Comparison of ENCODE assay signal across 16 cellular contexts in the genomic region with DNA sequence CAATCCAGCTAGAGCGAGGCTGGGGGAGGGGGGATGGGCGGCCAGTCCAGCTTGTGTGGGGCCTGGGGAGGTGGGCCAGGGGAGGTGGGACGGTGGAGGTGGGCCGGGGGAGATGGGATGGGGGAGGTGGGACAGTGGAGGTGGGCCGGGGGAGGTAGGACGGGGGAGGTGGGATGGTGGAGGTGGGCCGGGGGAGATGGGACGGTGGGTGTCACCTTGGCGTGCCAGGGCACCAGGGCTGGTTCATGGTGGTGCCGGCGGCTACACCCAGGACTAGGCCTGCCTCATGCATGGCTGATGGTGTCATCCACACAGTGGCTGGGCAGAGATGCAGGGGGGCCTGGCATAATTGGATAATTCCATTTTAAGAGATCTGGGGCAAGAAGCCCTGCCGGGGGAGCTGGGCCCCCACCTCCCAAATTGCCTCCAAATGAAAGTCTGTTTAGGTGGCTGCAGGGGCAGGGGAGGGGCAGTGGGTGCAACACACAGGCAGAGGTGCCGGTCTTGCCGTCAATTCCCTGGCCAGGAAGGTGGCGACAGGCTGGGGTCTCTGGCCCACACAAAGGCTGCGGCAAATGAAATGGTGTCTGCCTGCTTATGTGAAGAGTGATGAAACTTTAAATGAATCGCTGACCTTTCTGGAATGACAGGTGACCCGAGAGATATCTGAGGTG.
DNase-seq lines count a peak whose midpoint lies in the region; ATAC-seq and TF ChIP-seq lines count a peak whose summit lies in the region.
"Had no signal": no experiment of that assay in that cellular context is flagged by ENCODE, and none has a peak within 500 bp of the region (broad histone marks: within the 10 kb centered on the region; RNA-seq: fewer than 3 reads in every experiment).

No MANE protein-coding gene starts in this region.

- H3K27ac Mint-ChIP-seq in natural killer cell treated with Interleukin-12 subunit alpha and Interleukin-12 subunit beta and Interleukin-15 and Interleukin-18, amount 100 ng/mL, for 72 hours, result no peak overlapping the region
- no peak overlapping the region for H3K27ac Mint-ChIP-seq in natural killer cell
- peak overlapping the region; percentile 64 for H3K27ac Mint-ChIP-seq in neural progenitor cell

- TF ChIP-seq CTCF in natural killer cell (IDR thresholded peaks at IDR 0.05) (no peak), neural progenitor cell (IDR thresholded peaks at IDR 0.05) (no peak)

- H3K79me2 ChIP-seq in neural progenitor cell (ENCODE audit: low read depth), result no peaks in the 10 kb centered on the region

- H3K36me3 Mint-ChIP-seq in natural killer cell treated with Interleukin-12 subunit alpha and Interleukin-12 subunit beta and Interleukin-15 and Interleukin-18, amount 100 ng/mL, for 72 hours, result no peaks in the 10 kb centered on the region
- H3K36me3 Mint-ChIP-seq in natural killer cell (no peaks in the 10 kb centered on the region), neural progenitor cell (no peaks in the 10 kb centered on the region)
- H3K36me3 Mint-ChIP-seq: CD4-positive, alpha-beta memory T cell had no signal

- intact Hi-C loops in natural killer cell (cut with micrococcal nuclease), result no loop called here
- intact Hi-C loops in cardiac septum (cut with DNase I), result no loop called here

- H3F3A ChIP-seq in neural progenitor cell (ENCODE audit: low read depth), result no peaks in the 10 kb centered on the region

- no peak overlapping the region for H3K4me3 ChIP-seq in neural progenitor cell

- no peak overlapping the region for H3K4me2 ChIP-seq in neural progenitor cell

- no peak for ATAC-seq in natural killer cell treated with Interleukin-12 subunit alpha and Interleukin-12 subunit beta and Interleukin-15 and Interleukin-18, amount 100 ng/mL, for 72 hours
- ATAC-seq in natural killer cell (no peak), GM21529 (IDR thresholded peaks at IDR 0.05; ENCODE audit: unreplicated experiment) (no peak)

- no peaks in the 10 kb centered on the region for H4K20me1 ChIP-seq in neural progenitor cell (ENCODE audit: low read depth)

- H3K9me3 ChIP-seq in neural progenitor cell (ENCODE audit: low read depth), result no peaks in the 10 kb centered on the region

- DNase-seq in natural killer cell treated with Interleukin-12 subunit alpha and Interleukin-12 subunit beta and Interleukin-15 and Interleukin-18, amount 100 ng/mL, for 72 hours (ENCODE audit: low spot score), result peak; percentile 39
- DNase-seq in natural killer cell, result no peak
- peak; percentile 50 for DNase-seq in cardiac septum (ENCODE audit: low spot score)
- DNase-seq in neural progenitor cell (ENCODE audit: low spot score), result no peak
- no peak for DNase-seq in DMS53 treated with DMSO at 0.1 percent for 48 hours (lab: John Stamatoyannopoulos, UW; ENCODE audit: unreplicated experiment)
- no peak for DNase-seq in hepatic stellate cell (ENCODE audit: low spot score)
- DNase-seq: ACHN, DND-41, GDM1, NCI-H1436 treated with DMSO at 0.1 percent for 48 hours, NCI-H226, NCI-H526 treated with DMSO at 0.1 percent for 48 hours, OCI-M1 had no signal

- H3K4me3 Mint-ChIP-seq in natural killer cell treated with Interleukin-12 subunit alpha and Interleukin-12 subunit beta and Interleukin-15 and Interleukin-18, amount 100 ng/mL, for 72 hours, result no peak overlapping the region
- H3K4me3 Mint-ChIP-seq in natural killer cell (no peak overlapping the region), neural progenitor cell (peak overlapping the region; percentile 46)
- H3K4me3 Mint-ChIP-seq: CD4-positive, alpha-beta memory T cell had no signal

- H3K9me3 Mint-ChIP-seq in natural killer cell treated with Interleukin-12 subunit alpha and Interleukin-12 subunit beta and Interleukin-15 and Interleukin-18, amount 100 ng/mL, for 72 hours, result no peaks in the 10 kb centered on the region
- no peaks in the 10 kb centered on the region for H3K9me3 Mint-ChIP-seq in natural killer cell
- H3K9me3 Mint-ChIP-seq in neural progenitor cell, result no peaks in the 10 kb centered on the region
- H3K9me3 Mint-ChIP-seq: CD4-positive, alpha-beta memory T cell had no signal

- peaks cover 0 to 3% of the 10 kb centered on the region in 2 donors for H3K27me3 Mint-ChIP-seq in natural killer cell treated with Interleukin-12 subunit alpha and Interleukin-12 subunit beta and Interleukin-15 and Interleukin-18, amount 100 ng/mL, for 72 hours
- no peaks in the 10 kb centered on the region for H3K27me3 Mint-ChIP-seq in natural killer cell (ENCODE audit: low read depth in 2 of 2)
- H3K27me3 Mint-ChIP-seq in neural progenitor cell (ENCODE audit: insufficient read depth, low read depth), result peaks cover 4% of the 10 kb centered on the region
- H3K27me3 Mint-ChIP-seq: CD4-positive, alpha-beta memory T cell had no signal

- H3K4me1 Mint-ChIP-seq in natural killer cell treated with Interleukin-12 subunit alpha and Interleukin-12 subunit beta and Interleukin-15 and Interleukin-18, amount 100 ng/mL, for 72 hours (ENCODE audit: low read depth in 2 of 2), result no peaks in the 10 kb centered on the region
- no peaks in the 10 kb centered on the region for H3K4me1 Mint-ChIP-seq in natural killer cell
- peaks cover 25% of the 10 kb centered on the region for H3K4me1 Mint-ChIP-seq in neural progenitor cell

- H3K36me3 ChIP-seq in neural progenitor cell, result no peaks in the 10 kb centered on the region

- H2AFZ ChIP-seq in neural progenitor cell (replicated peaks), result no peak overlapping the region

- peaks cover 16% of the 10 kb centered on the region for H3K4me1 ChIP-seq in neural progenitor cell

- no peak overlapping the region for H3K27ac ChIP-seq in neural progenitor cell
- H3K27ac ChIP-seq: RWPE1 had no signal

- H3K9ac ChIP-seq in neural progenitor cell, result no peak overlapping the region

- H3K27me3 ChIP-seq in neural progenitor cell, result no peaks in the 10 kb centered on the region

Comparison
In these comparisons a context has a peak if more than half of its experiments do, and no peak if none do; other contexts are left out.
1. DNase-seq: peak in natural killer cell treated with Interleukin-12 subunit alpha and Interleukin-12 subunit beta and Interleukin-15 and Interleukin-18, amount 100 ng/mL, for 72 hours (single experiment) and cardiac septum (single experiment); none in natural killer cell (single experiment), neural progenitor cell (single experiment), DMS53 treated with DMSO at 0.1 percent for 48 hours (single experiment) and hepatic stellate cell (single experiment).